15 cellular contexts compared by ENCODE assay signal in genomic region chr3:172158741-172159140, GRCh38.
"Had no signal": no experiment of that assay in that cellular context is flagged by ENCODE, and none has a peak within 500 bp of the region (broad histone marks: within the 10 kb centered on the region; RNA-seq: fewer than 3 reads in every experiment).

No MANE protein-coding gene starts in this region.

- H3K36me3 Mint-ChIP-seq: activated naive CD4-positive, alpha-beta T cell treated with anti-CD3 and anti-CD28 coated beads, Interleukin-2, amount 10 ng/mL, durations not matched to agents 7 days and 5 days had no signal

- H3K27ac ChIP-seq: VCaP had no signal

- H3K4me3 Mint-ChIP-seq: activated CD8-positive, alpha-beta memory T cell treated with anti-CD3 and anti-CD28 coated beads, Interleukin-2, amount 10 ng/mL, durations not matched to agents 7 days and 5 days; activated naive CD4-positive, alpha-beta T cell treated with anti-CD3 and anti-CD28 coated beads, Interleukin-2, amount 10 ng/mL, durations not matched to agents 7 days and 5 days; activated T-cell treated with anti-CD3 and anti-CD28 coated beads, Interleukin-2, amount 50 U/mL, for 24 hours had no signal

- H3K27ac Mint-ChIP-seq: activated CD8-positive, alpha-beta memory T cell treated with anti-CD3 and anti-CD28 coated beads, Interleukin-2, amount 10 ng/mL, durations not matched to agents 7 days and 5 days; activated naive CD4-positive, alpha-beta T cell treated with anti-CD3 and anti-CD28 coated beads, Interleukin-2, amount 10 ng/mL, durations not matched to agents 7 days and 5 days; activated T-cell treated with anti-CD3 and anti-CD28 coated beads, Interleukin-2, amount 50 U/mL, for 24 hours had no signal

- ATAC-seq: activated CD8-positive, alpha-beta memory T cell treated with anti-CD3 and anti-CD28 coated beads, Interleukin-2, amount 10 ng/mL, durations not matched to agents 7 days and 5 days had no signal

- H3K9me3 Mint-ChIP-seq: activated naive CD4-positive, alpha-beta T cell treated with anti-CD3 and anti-CD28 coated beads, Interleukin-2, amount 10 ng/mL, durations not matched to agents 7 days and 5 days; activated T-cell treated with anti-CD3 and anti-CD28 coated beads, Interleukin-2, amount 50 U/mL, for 24 hours had no signal

- H3K27me3 Mint-ChIP-seq: activated CD8-positive, alpha-beta memory T cell treated with anti-CD3 and anti-CD28 coated beads, Interleukin-2, amount 10 ng/mL, durations not matched to agents 7 days and 5 days; activated naive CD4-positive, alpha-beta T cell treated with anti-CD3 and anti-CD28 coated beads, Interleukin-2, amount 10 ng/mL, durations not matched to agents 7 days and 5 days; activated T-cell treated with anti-CD3 and anti-CD28 coated beads, Interleukin-2, amount 50 U/mL, for 24 hours had no signal

- H3K4me3 ChIP-seq: skin epidermis had no signal

- DNase-seq: activated CD4-positive, alpha-beta T cell treated with anti-CD3 and anti-CD28 coated beads for 1 hour; activated CD4-positive, alpha-beta T cell treated with anti-CD3 and anti-CD28 coated beads, Interleukin-2, amount 50 U/mL, for 48 hours; activated CD8-positive, alpha-beta memory T cell treated with anti-CD3 and anti-CD28 coated beads, Interleukin-2, amount 10 ng/mL, durations not matched to agents 7 days and 5 days; activated naive CD4-positive, alpha-beta T cell treated with anti-CD3 and anti-CD28 coated beads, Interleukin-2, amount 10 ng/mL, durations not matched to agents 7 days and 5 days; activated T-cell treated with anti-CD3 and anti-CD28 coated beads, Interleukin-2, amount 50 U/mL, for 24 hours; foreskin fibroblast; glutamatergic neuron; retina; stimulated activated CD4-positive, alpha-beta T cell treated with anti-CD3 and anti-CD28 coated beads, Interleukin-4, amount 100 ng/mL, for 24 hours; stimulated activated naive CD4-positive, alpha-beta T cell; substantia nigra; T-helper 1 cell; trophoblast cell had no signal
